Comparison of ENCODE assay signal across 1 cellular context in the genomic region with DNA sequence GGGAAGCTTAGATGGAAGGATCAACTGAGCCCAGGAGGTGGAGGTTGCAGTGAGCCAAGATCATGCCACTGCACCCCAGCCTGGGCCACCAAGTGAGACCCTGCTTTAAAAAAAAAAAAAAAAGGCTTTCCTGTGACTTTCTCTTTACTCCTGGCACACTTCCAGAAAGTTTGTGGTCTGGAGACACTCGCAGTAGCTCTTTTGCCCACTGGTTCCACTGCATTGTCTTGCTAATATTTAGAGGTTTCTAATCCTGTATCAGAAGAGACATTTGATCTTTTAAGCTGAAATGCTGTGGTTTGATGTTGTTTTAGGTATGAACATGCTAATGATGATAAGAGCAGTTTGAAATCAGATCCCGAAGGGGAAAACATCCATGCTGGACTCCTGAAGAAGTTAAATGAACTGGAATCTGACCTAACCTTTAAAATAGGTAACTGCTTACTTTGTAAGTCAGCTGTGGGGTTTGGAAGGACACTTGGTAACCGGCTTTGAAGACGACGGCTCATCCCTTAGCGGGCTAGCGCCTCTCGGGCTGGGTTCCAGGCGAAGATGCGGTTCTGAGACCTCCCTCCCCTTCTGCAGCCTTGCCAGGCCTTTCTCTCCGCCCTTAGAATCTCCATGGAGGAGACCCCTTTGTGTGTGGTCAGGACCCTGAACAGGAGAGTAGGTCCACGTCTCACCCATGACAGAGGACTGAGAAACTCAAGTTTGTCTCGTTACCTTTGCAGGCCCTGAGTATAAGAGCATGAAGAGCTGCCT.
TF ChIP-seq lines count a peak whose summit lies in the region.

No MANE protein-coding gene starts in this region.

TF ChIP-seq in SK-N-SH, 30 proteins besides CTCF, POLR2A, EP300 and RAD21:
- TF ChIP-seq, protein P1, sequence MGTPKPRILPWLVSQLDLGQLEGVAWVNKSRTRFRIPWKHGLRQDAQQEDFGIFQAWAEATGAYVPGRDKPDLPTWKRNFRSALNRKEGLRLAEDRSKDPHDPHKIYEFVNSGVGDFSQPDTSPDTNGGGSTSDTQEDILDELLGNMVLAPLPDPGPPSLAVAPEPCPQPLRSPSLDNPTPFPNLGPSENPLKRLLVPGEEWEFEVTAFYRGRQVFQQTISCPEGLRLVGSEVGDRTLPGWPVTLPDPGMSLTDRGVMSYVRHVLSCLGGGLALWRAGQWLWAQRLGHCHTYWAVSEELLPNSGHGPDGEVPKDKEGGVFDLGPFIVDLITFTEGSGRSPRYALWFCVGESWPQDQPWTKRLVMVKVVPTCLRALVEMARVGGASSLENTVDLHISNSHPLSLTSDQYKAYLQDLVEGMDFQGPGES (IDR thresholded peaks at IDR 0.05; ENCODE audit: low read depth, low read length), result no peak
- peak; percentile 69 for TF ChIP-seq NFIC (IDR thresholded peaks at IDR 0.05; ENCODE audit: borderline replicate concordance)
